1 cellular context compared by ENCODE assay signal in the genomic region with DNA sequence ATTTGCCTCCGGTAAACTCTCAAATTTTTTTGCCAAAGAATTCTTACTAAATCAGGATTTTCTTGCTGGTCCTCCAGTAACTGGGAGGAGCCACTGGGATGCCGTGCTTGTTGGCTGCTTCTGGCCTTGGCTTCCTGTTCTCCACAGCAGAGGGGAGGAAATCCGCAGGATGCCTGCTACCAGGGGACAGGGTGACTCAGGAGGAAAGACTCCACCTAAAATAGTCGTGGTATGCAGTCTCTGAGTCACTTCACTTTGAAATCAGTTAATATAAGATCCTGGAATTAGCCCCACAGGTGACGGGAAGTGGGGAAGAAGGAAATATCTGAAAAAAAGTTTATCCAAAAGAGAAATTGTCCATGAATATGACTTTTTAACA.
TF ChIP-seq lines count a peak whose summit lies in the region.

No MANE protein-coding gene starts in this region.

TF ChIP-seq in H1, 55 proteins besides CTCF, POLR2A, EP300 and RAD21:
- peak; percentile 80; the same call in 1 of the 2 replicates for TF ChIP-seq JUND (IDR thresholded peaks at IDR 0.05; ENCODE audit: low read length)
- no peak for TF ChIP-seq SIX5 (IDR thresholded peaks at IDR 0.05; ENCODE audit: low read depth, low read length)
